Comparison of ENCODE assay signal across 20 cellular contexts in the genomic region with DNA sequence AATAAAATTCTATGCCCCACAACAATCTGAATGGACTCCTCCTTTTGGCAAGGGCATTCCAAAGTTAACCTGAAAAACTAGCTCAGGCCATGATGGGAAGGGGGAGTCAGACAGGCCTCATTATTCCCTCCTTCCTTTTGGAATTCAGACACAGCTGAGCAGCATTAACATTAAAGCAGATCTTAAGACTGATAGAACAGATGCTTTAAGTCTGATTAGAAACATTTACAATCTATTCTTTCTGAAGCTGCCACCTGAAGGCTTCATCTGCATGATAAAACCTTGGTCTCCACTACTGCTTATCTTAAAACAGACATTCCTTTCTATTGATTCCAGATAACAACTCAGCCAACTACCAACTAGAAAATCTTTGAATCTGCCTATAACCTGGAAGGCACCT.
"Had no signal": no experiment of that assay in that cellular context is flagged by ENCODE, and none has a peak within 500 bp of the region (broad histone marks: within the 10 kb centered on the region; RNA-seq: fewer than 3 reads in every experiment).

No MANE protein-coding gene starts in this region.

- H3K4me3 ChIP-seq: adrenal gland, breast epithelium, dorsolateral prefrontal cortex, esophagus squamous epithelium, gastrocnemius medialis, lower lobe of right lung, thoracic aorta had no signal

- H3K4me3 Mint-ChIP-seq: activated naive CD8-positive, alpha-beta T cell; central memory CD8-positive, alpha-beta T cell; immature natural killer cell; naive thymus-derived CD4-positive, alpha-beta T cell; stimulated activated naive B cell treated with anti-CD40 and anti-IgM and Interleukin-4, amounts not matched to agents 10 μg/mL and 1 μg/mL and 100 μg/mL, for 72 hours; type B pancreatic cell had no signal

- H3K36me3 Mint-ChIP-seq: activated naive CD8-positive, alpha-beta T cell; immature natural killer cell; stimulated activated naive B cell treated with anti-CD40 and anti-IgM and Interleukin-4, amounts not matched to agents 10 μg/mL and 1 μg/mL and 100 μg/mL, for 72 hours had no signal

- ATAC-seq: gastrocnemius medialis; left lobe of liver; lower lobe of right lung; naive thymus-derived CD4-positive, alpha-beta T cell; stimulated activated naive B cell treated with anti-CD40 and anti-IgM and Interleukin-4, amounts not matched to agents 10 μg/mL and 1 μg/mL and 100 μg/mL, for 72 hours had no signal

- H3K27me3 Mint-ChIP-seq: central memory CD8-positive, alpha-beta T cell; naive thymus-derived CD4-positive, alpha-beta T cell; stimulated activated naive B cell treated with anti-CD40 and anti-IgM and Interleukin-4, amounts not matched to agents 10 μg/mL and 1 μg/mL and 100 μg/mL, for 72 hours; type B pancreatic cell had no signal

- H3K4me1 ChIP-seq: breast epithelium, esophagus squamous epithelium, gastrocnemius medialis, lower lobe of right lung had no signal

- H3K27ac Mint-ChIP-seq: activated naive CD8-positive, alpha-beta T cell; immature natural killer cell; naive thymus-derived CD4-positive, alpha-beta T cell; stimulated activated naive B cell treated with anti-CD40 and anti-IgM and Interleukin-4, amounts not matched to agents 10 μg/mL and 1 μg/mL and 100 μg/mL, for 72 hours; type B pancreatic cell had no signal

- H3K9me3 ChIP-seq: adrenal gland, esophagus squamous epithelium, gastrocnemius medialis, thoracic aorta had no signal

- H3K36me3 ChIP-seq: adrenal gland, breast epithelium, gastrocnemius medialis, lower lobe of right lung, thoracic aorta had no signal

- H3K27ac ChIP-seq: adrenal gland, breast epithelium, dorsolateral prefrontal cortex, esophagus squamous epithelium, gastrocnemius medialis, lower lobe of right lung, thoracic aorta had no signal

- H3K27me3 ChIP-seq: adrenal gland, breast epithelium, dorsolateral prefrontal cortex, esophagus squamous epithelium, gastrocnemius medialis had no signal

- H3K4me1 Mint-ChIP-seq: central memory CD8-positive, alpha-beta T cell; immature natural killer cell; naive thymus-derived CD4-positive, alpha-beta T cell; stimulated activated naive B cell treated with anti-CD40 and anti-IgM and Interleukin-4, amounts not matched to agents 10 μg/mL and 1 μg/mL and 100 μg/mL, for 72 hours had no signal

- DNase-seq: activated naive CD4-positive, alpha-beta T cell; activated T-cell treated with anti-CD3 and anti-CD28 coated beads, Interleukin-2, amount 50 U/mL, for 1 hour; dorsolateral prefrontal cortex; esophagus squamous epithelium; gastrocnemius medialis; hippocampal formation; immature natural killer cell; lower lobe of right lung; naive thymus-derived CD4-positive, alpha-beta T cell; stimulated activated CD4-positive, alpha-beta T cell treated with anti-CD3 and anti-CD28 coated beads, Interleukin-2, amount 100 ng/mL, for 48 hours; stimulated activated CD8-positive, alpha-beta memory T cell treated with anti-CD3 and anti-CD28 coated beads, Interleukin-4, amount 100 ng/mL, for 48 hours; stimulated activated naive B cell treated with anti-CD40 and anti-IgM and Interleukin-4, amounts not matched to agents 10 μg/mL and 1 μg/mL and 100 μg/mL, for 72 hours; T-helper 9 cell had no signal
